Comparison of ENCODE assay signal across 1 cellular context in genomic region chr16:89192185-89193020, GRCh38.
TF ChIP-seq lines count a peak whose summit lies in the region.
"Not testable (repeated sequence)": the region's sequence is repeated elsewhere in the genome, so short reads cannot be mapped to it uniquely, and the experiment has no call there.

No MANE protein-coding gene starts in this region.

TF ChIP-seq in K562, 482 proteins besides CTCF, POLR2A, EP300 and RAD21:
- peak; percentile 37 for TF ChIP-seq HNRNPLL (IDR thresholded peaks at IDR 0.05; ENCODE audit: low read depth, low read length, poor library complexity, severe bottlenecking)
- peak; percentile 83 for TF ChIP-seq SP1 (CRISPR knock-in tag; IDR thresholded peaks at IDR 0.05)
- TF ChIP-seq SAP30 (IDR thresholded peaks at IDR 0.05; ENCODE audit: borderline replicate concordance, insufficient read depth, low read depth, low read length, poor library complexity, severe bottlenecking) = peak; percentile 56
- TF ChIP-seq L3MBTL2 (IDR thresholded peaks at IDR 0.05) = peak; percentile 76
- TF ChIP-seq PHF8 (IDR thresholded peaks at IDR 0.05; ENCODE audit: borderline replicate concordance, low read length) = peak; percentile 41; the same call in 1 of the 2 replicates
- peak; percentile 10 for TF ChIP-seq PCBP1 (IDR thresholded peaks at IDR 0.05; ENCODE audit: low read depth, low read length, poor library complexity, severe bottlenecking)
- TF ChIP-seq ERF (CRISPR knock-in tag; IDR thresholded peaks at IDR 0.05) = 0 out of 2 replicates have a peak, but pooled peaks have one; percentile 22
- peak; percentile 40 for TF ChIP-seq RBFOX2 (IDR thresholded peaks at IDR 0.05; ENCODE audit: low read depth, low read length)
- TF ChIP-seq CXXC5 (CRISPR knock-in tag; IDR thresholded peaks at IDR 0.05) = peak; percentile 77
- TF ChIP-seq RBBP5 (IDR thresholded peaks at IDR 0.05; ENCODE audit: borderline replicate concordance, insufficient read depth, low read length, poor library complexity, severe bottlenecking) = peak; percentile 37
- TF ChIP-seq CREB1 (IDR thresholded peaks at IDR 0.05); NR4A1 (tag; IDR thresholded peaks at IDR 0.05): not testable (repeated sequence)
- TF ChIP-seq CREB1 (CRISPR knock-in tag; IDR thresholded peaks at IDR 0.05) = peak; percentile 42; the same call in 1 of the 2 replicates
- peak; percentile 24; the same call in 1 of the 2 replicates for TF ChIP-seq CREM (IDR thresholded peaks at IDR 0.05; ENCODE audit: low read depth)
- 0 out of 2 replicates have a peak, but pooled peaks have one; percentile 31 for TF ChIP-seq TARDBP (IDR thresholded peaks at IDR 0.05)
- TF ChIP-seq NRF1 (conservative IDR thresholded peaks at IDR 0.05 in 1 of 2, IDR thresholded peaks at IDR 0.05 in 1 of 2) = peak; percentile 41 to 56; a peak in 3 of 4 replicates
- TF ChIP-seq ZNF263 (CRISPR knock-in tag; IDR thresholded peaks at IDR 0.05; ENCODE audit: borderline replicate concordance) = peak; percentile 99
- peak in 1 of 2 experiments; percentile 57; a peak in 2 of 4 replicates for TF ChIP-seq HDAC1 (IDR thresholded peaks at IDR 0.05)
- peak; percentile 39; the same call in 1 of the 2 replicates for TF ChIP-seq ZNF134 (CRISPR knock-in tag; conservative IDR thresholded peaks at IDR 0.05)
- TF ChIP-seq, protein P1, sequence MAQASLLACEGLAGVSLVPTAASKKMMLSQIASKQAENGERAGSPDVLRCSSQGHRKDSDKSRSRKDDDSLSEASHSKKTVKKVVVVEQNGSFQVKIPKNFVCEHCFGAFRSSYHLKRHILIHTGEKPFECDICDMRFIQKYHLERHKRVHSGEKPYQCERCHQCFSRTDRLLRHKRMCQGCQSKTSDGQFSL (CRISPR knock-in tag; IDR thresholded peaks at IDR 0.05) = not testable (repeated sequence)
- TF ChIP-seq, protein P1 (tag; IDR thresholded peaks at IDR 0.05) = peak in 1 of 2 experiments; percentile 2; a peak in 1 of 4 replicates
- peak; percentile 65; the same call in 1 of the 2 replicates for TF ChIP-seq SAFB (IDR thresholded peaks at IDR 0.05; ENCODE audit: borderline replicate concordance, low read depth, low read length)
- TF ChIP-seq ARID4B (CRISPR knock-in tag; IDR thresholded peaks at IDR 0.05) = peak; percentile 40
- TF ChIP-seq, protein P2, sequence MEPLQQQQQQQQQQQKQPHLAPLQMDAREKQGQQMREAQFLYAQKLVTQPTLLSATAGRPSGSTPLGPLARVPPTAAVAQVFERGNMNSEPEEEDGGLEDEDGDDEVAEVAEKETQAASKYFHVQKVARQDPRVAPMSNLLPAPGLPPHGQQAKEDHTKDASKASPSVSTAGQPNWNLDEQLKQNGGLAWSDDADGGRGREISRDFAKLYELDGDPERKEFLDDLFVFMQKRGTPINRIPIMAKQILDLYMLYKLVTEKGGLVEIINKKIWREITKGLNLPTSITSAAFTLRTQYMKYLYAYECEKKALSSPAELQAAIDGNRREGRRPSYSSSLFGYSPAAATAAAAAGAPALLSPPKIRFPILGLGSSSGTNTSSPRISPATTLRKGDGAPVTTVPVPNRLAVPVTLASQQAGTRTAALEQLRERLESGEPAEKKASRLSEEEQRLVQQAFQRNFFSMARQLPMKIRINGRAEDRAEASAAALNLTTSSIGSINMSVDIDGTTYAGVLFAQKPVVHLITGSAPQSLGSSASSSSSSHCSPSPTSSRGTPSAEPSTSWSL (CRISPR knock-in tag; IDR thresholded peaks at IDR 0.05; ENCODE audit: borderline replicate concordance) = peak; percentile 38; the same call in 1 of the 2 replicates
- 0 out of 2 replicates have a peak, but pooled peaks have one; percentile 30 for TF ChIP-seq RB1 (IDR thresholded peaks at IDR 0.05; ENCODE audit: low read depth)
- TF ChIP-seq, protein P3, sequence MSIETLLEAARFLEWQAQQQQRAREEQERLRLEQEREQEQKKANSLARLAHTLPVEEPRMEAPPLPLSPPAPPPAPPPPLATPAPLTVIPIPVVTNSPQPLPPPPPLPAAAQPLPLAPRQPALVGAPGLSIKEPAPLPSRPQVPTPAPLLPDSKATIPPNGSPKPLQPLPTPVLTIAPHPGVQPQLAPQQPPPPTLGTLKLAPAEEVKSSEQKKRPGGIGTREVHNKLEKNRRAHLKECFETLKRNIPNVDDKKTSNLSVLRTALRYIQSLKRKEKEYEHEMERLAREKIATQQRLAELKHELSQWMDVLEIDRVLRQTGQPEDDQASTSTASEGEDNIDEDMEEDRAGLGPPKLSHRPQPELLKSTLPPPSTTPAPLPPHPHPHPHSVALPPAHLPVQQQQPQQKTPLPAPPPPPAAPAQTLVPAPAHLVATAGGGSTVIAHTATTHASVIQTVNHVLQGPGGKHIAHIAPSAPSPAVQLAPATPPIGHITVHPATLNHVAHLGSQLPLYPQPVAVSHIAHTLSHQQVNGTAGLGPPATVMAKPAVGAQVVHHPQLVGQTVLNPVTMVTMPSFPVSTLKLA (conservative IDR thresholded peaks at IDR 0.05) = peak in 1 of 2 experiments; percentile 78; a peak in 2 of 4 replicates
- 0 out of 2 replicates have a peak, but pooled peaks have one; percentile 19 for TF ChIP-seq KDM2B (CRISPR knock-in tag; IDR thresholded peaks at IDR 0.05)
- peak in 1 of 2 experiments; percentile 38 for TF ChIP-seq E2F6 (IDR thresholded peaks at IDR 0.05; ENCODE audit: borderline replicate concordance in 1 of 2, extremely low read depth in 1 of 2, insufficient read depth in 1 of 2, insufficient read length in 1 of 2, low read depth in 1 of 2, low read length in 1 of 2, poor library complexity in 1 of 2, severe bottlenecking in 1 of 2)
- TF ChIP-seq BHLHE40 (IDR thresholded peaks at IDR 0.05; ENCODE audit: low read length) = peak; percentile 90
- 0 out of 2 replicates have a peak, but pooled peaks have one; percentile 35 for TF ChIP-seq GABPB1 (CRISPR knock-in tag; IDR thresholded peaks at IDR 0.05)
- 0 out of 2 replicates have a peak, but pooled peaks have one; percentile 13 for TF ChIP-seq NR4A1 (CRISPR knock-in tag; IDR thresholded peaks at IDR 0.05)
- TF ChIP-seq, protein P4, sequence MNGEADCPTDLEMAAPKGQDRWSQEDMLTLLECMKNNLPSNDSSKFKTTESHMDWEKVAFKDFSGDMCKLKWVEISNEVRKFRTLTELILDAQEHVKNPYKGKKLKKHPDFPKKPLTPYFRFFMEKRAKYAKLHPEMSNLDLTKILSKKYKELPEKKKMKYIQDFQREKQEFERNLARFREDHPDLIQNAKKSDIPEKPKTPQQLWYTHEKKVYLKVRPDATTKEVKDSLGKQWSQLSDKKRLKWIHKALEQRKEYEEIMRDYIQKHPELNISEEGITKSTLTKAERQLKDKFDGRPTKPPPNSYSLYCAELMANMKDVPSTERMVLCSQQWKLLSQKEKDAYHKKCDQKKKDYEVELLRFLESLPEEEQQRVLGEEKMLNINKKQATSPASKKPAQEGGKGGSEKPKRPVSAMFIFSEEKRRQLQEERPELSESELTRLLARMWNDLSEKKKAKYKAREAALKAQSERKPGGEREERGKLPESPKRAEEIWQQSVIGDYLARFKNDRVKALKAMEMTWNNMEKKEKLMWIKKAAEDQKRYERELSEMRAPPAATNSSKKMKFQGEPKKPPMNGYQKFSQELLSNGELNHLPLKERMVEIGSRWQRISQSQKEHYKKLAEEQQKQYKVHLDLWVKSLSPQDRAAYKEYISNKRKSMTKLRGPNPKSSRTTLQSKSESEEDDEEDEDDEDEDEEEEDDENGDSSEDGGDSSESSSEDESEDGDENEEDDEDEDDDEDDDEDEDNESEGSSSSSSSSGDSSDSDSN (IDR thresholded peaks at IDR 0.05; ENCODE audit: borderline replicate concordance in 1 of 2, low read depth in 2 of 2, low read length in 2 of 2) = 0 out of 4 replicates have a peak, but pooled peaks of 1 of the 2 experiments have one; percentile 72
- TF ChIP-seq THAP12 (CRISPR knock-in tag; IDR thresholded peaks at IDR 0.05) = peak; percentile 84
- TF ChIP-seq ZBTB7A (IDR thresholded peaks at IDR 0.05; ENCODE audit: borderline replicate concordance, control insufficient read depth, low read depth, low read length) = peak; percentile 67
- TF ChIP-seq MAZ (CRISPR knock-in tag; conservative IDR thresholded peaks at IDR 0.05 in 1 of 2, IDR thresholded peaks at IDR 0.05 in 1 of 2) = peak in 1 of 2 experiments; percentile 67; a peak in 2 of 4 replicates
- TF ChIP-seq CBX3 (IDR thresholded peaks at IDR 0.05; ENCODE audit: borderline replicate concordance in 1 of 2, low read length in 2 of 2) = 0 out of 3 replicates have a peak, but pooled peaks of 1 of the 2 experiments have one; percentile 4
- peak; percentile 42; the same call in 1 of the 2 replicates for TF ChIP-seq CTBP1 (IDR thresholded peaks at IDR 0.05; ENCODE audit: borderline replicate concordance)
- TF ChIP-seq SPI1 (IDR thresholded peaks at IDR 0.05; ENCODE audit: borderline replicate concordance, low read depth, low read length) = peak; percentile 53
- TF ChIP-seq, protein P5, sequence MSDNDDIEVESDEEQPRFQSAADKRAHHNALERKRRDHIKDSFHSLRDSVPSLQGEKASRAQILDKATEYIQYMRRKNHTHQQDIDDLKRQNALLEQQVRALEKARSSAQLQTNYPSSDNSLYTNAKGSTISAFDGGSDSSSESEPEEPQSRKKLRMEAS (CRISPR knock-in tag; IDR thresholded peaks at IDR 0.05) = peak; percentile 73
- TF ChIP-seq SMAD4 (CRISPR knock-in tag; conservative IDR thresholded peaks at IDR 0.05) = 0 out of 2 replicates have a peak, but pooled peaks have one; percentile 17
- TF ChIP-seq TFAP4 (CRISPR knock-in tag; IDR thresholded peaks at IDR 0.05; ENCODE audit: borderline replicate concordance) = peak; percentile 49; the same call in 1 of the 2 replicates
